Comparison of ENCODE assay signal across 20 cellular contexts in the genomic region with DNA sequence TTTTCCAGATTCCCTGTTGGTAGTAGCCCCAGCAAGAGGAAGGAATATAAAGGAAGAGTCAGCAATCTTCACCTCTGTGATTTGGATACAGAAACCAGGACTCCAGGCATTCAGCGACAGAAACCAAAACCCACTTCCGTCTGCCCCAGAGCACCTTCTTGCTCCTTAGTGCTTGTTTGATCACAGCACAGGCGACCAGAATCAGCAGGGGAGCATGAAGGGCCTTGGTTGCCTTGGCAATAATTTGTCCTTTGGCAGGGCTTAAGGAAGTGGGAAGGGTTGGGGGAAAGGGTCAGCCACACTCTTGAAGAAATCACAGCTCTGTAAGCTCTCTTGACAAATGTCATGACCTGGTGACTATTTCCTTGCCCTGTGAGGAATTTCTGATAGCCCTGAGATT.
DNase-seq lines count a peak whose midpoint lies in the region; ATAC-seq and TF ChIP-seq lines count a peak whose summit lies in the region.
"Had no signal": no experiment of that assay in that cellular context is flagged by ENCODE, and none has a peak within 500 bp of the region (broad histone marks: within the 10 kb centered on the region; RNA-seq: fewer than 3 reads in every experiment).

No MANE protein-coding gene starts in this region.

- DNase-seq in GM23338 (ENCODE audit: low spot score), result peak; percentile 39
- peak; percentile 65 for DNase-seq in ecto neural progenitor cell (ENCODE audit: low spot score)
- peak; percentile 29 for DNase-seq in nephron progenitor cell
- DNase-seq in activated CD4-positive, CD25-positive, alpha-beta regulatory T cell treated with anti-CD3 and anti-CD28 coated beads, Interleukin-2, amount 50 U/mL, for 72 hours, result no peak
- DNase-seq in left lung, result no peak
- no peak for DNase-seq in hypothalamus (lab: John Stamatoyannopoulos, UW)
- DNase-seq: BE2C; CD4-positive, alpha-beta memory T cell; DMS153; EL; NCI-H1092; NCI-H1436 treated with DMSO at 0.1 percent for 48 hours; NCI-H2029; NCI-H345; NCI-H526 treated with DMSO at 0.1 percent for 48 hours; OCI-M1; SHP77 treated with DMSO at 0.1 percent for 48 hours had no signal

- H3K9me2 ChIP-seq in GM23338 (ENCODE audit: insufficient read depth), result no peaks in the 10 kb centered on the region

- H3K27me3 ChIP-seq in BLaER1 (no peaks in the 10 kb centered on the region), GM23338 (ENCODE audit: insufficient read depth) (no peaks in the 10 kb centered on the region), left lung (no peaks in the 10 kb centered on the region)
- H3K27me3 ChIP-seq: BE2C had no signal

- TF ChIP-seq CTCF in GM23338 (conservative IDR thresholded peaks at IDR 0.05; ENCODE audit: low read depth in 2 of 2) (no peak), nephron progenitor cell (IDR thresholded peaks at IDR 0.05) (no peak), left lung (IDR thresholded peaks at IDR 0.05) (no peak)

- H3K27ac ChIP-seq in BLaER1, result no peak overlapping the region
- H3K27ac ChIP-seq in GM23338 (ENCODE audit: low read depth), result no peak overlapping the region
- H3K27ac ChIP-seq in left lung, result no peak overlapping the region
- H3K27ac ChIP-seq: KMS-11 had no signal

- H4K20me1 ChIP-seq in BLaER1 (no peaks in the 10 kb centered on the region), GM23338 (replicated peaks; ENCODE audit: insufficient read depth) (no peaks in the 10 kb centered on the region)

- H3K36me3 Mint-ChIP-seq in GM23338 (ENCODE audit: low read depth), result no peaks in the 10 kb centered on the region
- H3K36me3 Mint-ChIP-seq in nephron progenitor cell (ENCODE audit: low read depth), result no peaks in the 10 kb centered on the region
- H3K36me3 Mint-ChIP-seq: CD4-positive, alpha-beta memory T cell had no signal

- H3K27ac Mint-ChIP-seq in GM23338 (no peak overlapping the region), nephron progenitor cell (peak overlapping the region; percentile 55)
- H3K27ac Mint-ChIP-seq: CD4-positive, alpha-beta memory T cell had no signal

- H3K36me3 ChIP-seq in BLaER1 (no peaks in the 10 kb centered on the region), GM23338 (ENCODE audit: insufficient read depth) (no peaks in the 10 kb centered on the region), left lung (no peaks in the 10 kb centered on the region)
- H3K36me3 ChIP-seq: BE2C had no signal

- no peaks in the 10 kb centered on the region for H3K27me3 Mint-ChIP-seq in GM23338 (ENCODE audit: insufficient read depth, low read depth, poor library complexity)
- peaks cover 8% of the 10 kb centered on the region for H3K27me3 Mint-ChIP-seq in nephron progenitor cell (ENCODE audit: low read depth, poor library complexity)
- H3K27me3 Mint-ChIP-seq: CD4-positive, alpha-beta memory T cell had no signal

- intact Hi-C loops in left lung (cut with DNase I), result no loop called here

- ATAC-seq in GM23338 (peak; percentile 38; the same call in 1 of the 3 replicates), left lung (no peak), GM19467 (IDR thresholded peaks at IDR 0.05; ENCODE audit: unreplicated experiment) (no peak)

- H3K4me3 Mint-ChIP-seq in GM23338 (no peak overlapping the region), nephron progenitor cell (no peak overlapping the region)
- H3K4me3 Mint-ChIP-seq: CD4-positive, alpha-beta memory T cell had no signal

- H3K4me1 ChIP-seq in BLaER1 (peaks cover 22% of the 10 kb centered on the region), GM23338 (ENCODE audit: insufficient read depth) (peaks cover 6% of the 10 kb centered on the region), left lung (no peaks in the 10 kb centered on the region)
- H3K4me1 ChIP-seq: BE2C had no signal

- H3K4me1 Mint-ChIP-seq in GM23338 (peaks cover 10% of the 10 kb centered on the region), nephron progenitor cell (peaks cover 41% of the 10 kb centered on the region)
- H3K4me1 Mint-ChIP-seq: CD4-positive, alpha-beta memory T cell had no signal

- H3K9me3 ChIP-seq in BLaER1, result no peaks in the 10 kb centered on the region
- no peaks in the 10 kb centered on the region for H3K9me3 ChIP-seq in left lung
- H3K9me3 ChIP-seq: BE2C had no signal

- no peaks in the 10 kb centered on the region for H3K79me2 ChIP-seq in GM23338 (replicated peaks; ENCODE audit: insufficient read depth)

- no peak overlapping the region for H3K9ac ChIP-seq in BLaER1
- H3K9ac ChIP-seq: KMS-11 had no signal

- peak overlapping the region; percentile 90 for H2AFZ ChIP-seq in GM23338

- H3K9me3 Mint-ChIP-seq in GM23338, result no peaks in the 10 kb centered on the region
- H3K9me3 Mint-ChIP-seq in nephron progenitor cell, result no peaks in the 10 kb centered on the region

- H3F3A ChIP-seq in GM23338 (replicated peaks; ENCODE audit: low read depth), result no peaks in the 10 kb centered on the region

- H3K4me2 ChIP-seq in BLaER1 (peak overlapping the region; percentile 2; the same call in 1 of the 2 replicates), GM23338 (no peak overlapping the region)
- H3K4me2 ChIP-seq: KMS-11 had no signal

- H3K4me3 ChIP-seq in BLaER1 (no peak overlapping the region), GM23338 (no peak overlapping the region), left lung (no peak overlapping the region)

TF ChIP-seq in GM23338, 12 proteins besides CTCF, POLR2A, EP300 and RAD21 (continues in another document):
- TF ChIP-seq EZH2 (IDR thresholded peaks at IDR 0.05; ENCODE audit: low read depth, unreplicated experiment) (no peak), POLR2AphosphoS5 (IDR thresholded peaks at IDR 0.05; ENCODE audit: low read depth) (no peak), ZNF462 (CRISPR knock-in tag; IDR thresholded peaks at IDR 0.05) (no peak), JUNB (IDR thresholded peaks at IDR 0.05; ENCODE audit: unreplicated experiment) (no peak), CREB1 (CRISPR knock-in tag; IDR thresholded peaks at IDR 0.05; ENCODE audit: low read depth) (no peak), STAT1 (IDR thresholded peaks at IDR 0.05; ENCODE audit: unreplicated experiment) (no peak)

Comparison
In these comparisons a context has a peak if more than half of its experiments do, and no peak if none do; other contexts are left out.
1. DNase-seq: peak in GM23338 (single experiment), ecto neural progenitor cell (single experiment) and nephron progenitor cell (single experiment); none in activated CD4-positive, CD25-positive, alpha-beta regulatory T cell treated with anti-CD3 and anti-CD28 coated beads, Interleukin-2, amount 50 U/mL, for 72 hours (single experiment), left lung (0 of 2) and hypothalamus (0 of 51).